24 cellular contexts compared by ENCODE assay signal in genomic region chr7:47332213-47332612, GRCh38.
DNase-seq lines count a peak whose midpoint lies in the region; ATAC-seq, FAIRE-seq and TF ChIP-seq lines count a peak whose summit lies in the region.
"Had no signal": no experiment of that assay in that cellular context is flagged by ENCODE, and none has a peak within 500 bp of the region (broad histone marks: within the 10 kb centered on the region; RNA-seq: fewer than 3 reads in every experiment).

No MANE protein-coding gene starts in this region.

- POLR2A ChIA-PET in PC-3 (lab: Charles Lee; ENCODE audit: unreplicated experiment), result no interaction called here

- H4K20me1 ChIP-seq in PC-3 (ENCODE audit: low read length), result no peaks in the 10 kb centered on the region

- H3F3A ChIP-seq in PC-3 (ENCODE audit: low read length, unreplicated experiment), result no peaks in the 10 kb centered on the region

- no peaks in the 10 kb centered on the region for H3K27me3 ChIP-seq in H7 (ENCODE audit: control insufficient read depth, insufficient read depth, low read length)
- H3K27me3 ChIP-seq in PC-3 (ENCODE audit: low read length), result no peaks in the 10 kb centered on the region
- H3K27me3 ChIP-seq: Peyer's patch, tibial nerve had no signal

- ATAC-seq in activated naive CD4-positive, alpha-beta T cell treated with anti-CD3 and anti-CD28 coated beads, Interleukin-2, amount 50 U/mL, for 72 hours, result no peak
- ATAC-seq in PC-3, result no peak
- no peak for ATAC-seq in HG03432 (IDR thresholded peaks at IDR 0.05; ENCODE audit: unreplicated experiment)
- ATAC-seq in HG02763 (IDR thresholded peaks at IDR 0.05; ENCODE audit: unreplicated experiment), result no peak
- ATAC-seq: esophagus mucosa, left lobe of liver had no signal

- H3K4me3 ChIP-seq in H7 (ENCODE audit: insufficient read depth, low read depth, low read length) (no peak overlapping the region), kidney (ENCODE audit: low read length in 2 of 2) (no peak overlapping the region), PC-3 (ENCODE audit: low read length) (no peak overlapping the region)
- H3K4me3 ChIP-seq: Peyer's patch, tibial nerve had no signal

- no peak overlapping the region for H3K4me3 Mint-ChIP-seq in brain
- no peak overlapping the region for H3K4me3 Mint-ChIP-seq in osteocyte (ENCODE audit: unreplicated experiment)
- H3K4me3 Mint-ChIP-seq: activated naive CD8-positive, alpha-beta T cell; activated T-helper 1 cell treated with anti-CD3 and anti-CD28 coated beads, Interleukin-12 subunit alpha, Interleukin-12 subunit beta, Interleukin-2, Interleukin-4 antibody, amounts not matched to agents 30 ng/mL and 10 ng/mL and 1 ng/mL, durations not matched to agents 14 hours and 24 hours and 36 hours; stimulated activated naive CD8-positive, alpha-beta T cell treated with anti-CD3 and anti-CD28 coated beads, Interleukin-15, Interleukin-2, amounts not matched to agents 100 ng/mL and 50 ng/mL, for 24 hours; T-helper 1 cell treated with Interleukin-12 subunit alpha and Interleukin-12 subunit beta and Interleukin-4 antibody, amounts not matched to agents 30 μg/mL and 1 μg/mL, for 36 hours had no signal

- TF ChIP-seq CTCF in brain (conservative IDR thresholded peaks at IDR 0.05) (no peak), kidney (IDR thresholded peaks at IDR 0.05; ENCODE audit: borderline replicate concordance, extremely low read depth, insufficient read depth) (no peak), osteocyte (IDR thresholded peaks at IDR 0.05) (no peak), PC-3 (conservative IDR thresholded peaks at IDR 0.05; ENCODE audit: low read depth, low read length) (no peak)

- H3K36me3 Mint-ChIP-seq in brain (peaks cover 10% of the 10 kb centered on the region), osteocyte (ENCODE audit: unreplicated experiment) (peaks cover 8% of the 10 kb centered on the region)
- no peaks in the 10 kb centered on the region for H3K36me3 Mint-ChIP-seq in activated naive CD4-positive, alpha-beta T cell treated with anti-CD3 and anti-CD28 coated beads, Interleukin-2, amount 50 U/mL, for 72 hours
- H3K36me3 Mint-ChIP-seq: activated naive CD8-positive, alpha-beta T cell had no signal

- DNase-seq in H7 (peak; percentile 51), kidney (peak; percentile 70), osteocyte (ENCODE audit: extremely low spot score, unreplicated experiment) (peak; percentile 79), PC-3 (no peak)
- no peak for DNase-seq in activated naive CD4-positive, alpha-beta T cell treated with anti-CD3 and anti-CD28 coated beads, Interleukin-2, amount 50 U/mL, for 72 hours (ENCODE audit: low spot score in 2 of 2)
- DNase-seq: activated CD4-positive, alpha-beta T cell treated with anti-CD3 and anti-CD28 coated beads for 48 hours; DMS79; IMR-90; NCI-H1417; NCI-H510A; NK-92 treated with Interleukin-12 subunit alpha and Interleukin-12 subunit beta, amount 100 ng/mL, for 24 hours; Peyer's patch had no signal

- H3K79me2 ChIP-seq in PC-3 (ENCODE audit: low read length), result no peaks in the 10 kb centered on the region

- H3K4me2 ChIP-seq in PC-3 (ENCODE audit: low read length), result no peak overlapping the region

- no peak for FAIRE-seq in kidney (lab: Jason Lieb, UNC)
- FAIRE-seq: frontal cortex, GM12891 had no signal

- peaks cover 17% of the 10 kb centered on the region for H3K27me3 Mint-ChIP-seq in brain
- no peaks in the 10 kb centered on the region for H3K27me3 Mint-ChIP-seq in osteocyte (ENCODE audit: unreplicated experiment)
- H3K27me3 Mint-ChIP-seq: activated naive CD8-positive, alpha-beta T cell; stimulated activated naive CD8-positive, alpha-beta T cell treated with anti-CD3 and anti-CD28 coated beads, Interleukin-15, Interleukin-2, amounts not matched to agents 100 ng/mL and 50 ng/mL, for 24 hours had no signal

- H3K9me3 ChIP-seq in kidney (ENCODE audit: control insufficient read depth in 1 of 2, low read length in 2 of 2) (no peaks in the 10 kb centered on the region), PC-3 (ENCODE audit: low read length) (no peaks in the 10 kb centered on the region)
- H3K9me3 ChIP-seq: Peyer's patch, tibial nerve had no signal

- no peak overlapping the region for H2AFZ ChIP-seq in PC-3 (ENCODE audit: low read length)

- H3K36me3 ChIP-seq in H7 (replicated peaks; ENCODE audit: control insufficient read depth, insufficient read depth, low read length) (no peaks in the 10 kb centered on the region), kidney (ENCODE audit: control insufficient read depth in 1 of 2, insufficient read depth in 2 of 2, low read length in 2 of 2) (peaks cover 2 to 19% of the 10 kb centered on the region in 2 donors), PC-3 (ENCODE audit: low read depth, low read length) (peaks cover 18% of the 10 kb centered on the region; the same call in 1 of the 2 replicates)

- H3K9me2 ChIP-seq in PC-3 (replicated peaks; ENCODE audit: low read length), result no peaks in the 10 kb centered on the region

- peak overlapping the region in 4 of 5 experiments; percentile 51 to 83 (median 70) for H3K27ac Mint-ChIP-seq in brain
- peak overlapping the region; percentile 85 for H3K27ac Mint-ChIP-seq in osteocyte (ENCODE audit: unreplicated experiment)
- no peak overlapping the region for H3K27ac Mint-ChIP-seq in activated naive CD4-positive, alpha-beta T cell treated with anti-CD3 and anti-CD28 coated beads, Interleukin-2, amount 50 U/mL, for 72 hours
- H3K27ac Mint-ChIP-seq: activated naive CD8-positive, alpha-beta T cell; activated T-helper 1 cell treated with anti-CD3 and anti-CD28 coated beads, Interleukin-12 subunit alpha, Interleukin-12 subunit beta, Interleukin-2, Interleukin-4 antibody, amounts not matched to agents 30 ng/mL and 10 ng/mL and 1 ng/mL, durations not matched to agents 14 hours and 24 hours and 36 hours; stimulated activated naive CD8-positive, alpha-beta T cell treated with anti-CD3 and anti-CD28 coated beads, Interleukin-15, Interleukin-2, amounts not matched to agents 100 ng/mL and 50 ng/mL, for 24 hours; T-helper 1 cell treated with Interleukin-12 subunit alpha and Interleukin-12 subunit beta and Interleukin-4 antibody, amounts not matched to agents 30 μg/mL and 1 μg/mL, for 36 hours had no signal

- BruUV-seq in PC-3 (replicated peaks; lab: Mats Ljungman, UMichigan), result no TSS peak

- H3K4me1 Mint-ChIP-seq in brain (peaks cover 92% of the 10 kb centered on the region), osteocyte (ENCODE audit: unreplicated experiment) (peaks cover 82% of the 10 kb centered on the region)

- H3K4me1 ChIP-seq in kidney (ENCODE audit: control insufficient read depth in 1 of 2, insufficient read depth in 1 of 2, low read depth in 1 of 2, low read length in 2 of 2) (peaks cover 30 to 34% of the 10 kb centered on the region in 2 donors), PC-3 (ENCODE audit: insufficient read depth, low read length) (no peaks in the 10 kb centered on the region)

- CTCF ChIA-PET in PC-3 (lab: Charles Lee), result no interaction called here

- no peak overlapping the region for H3K9ac ChIP-seq in kidney (ENCODE audit: low read length in 2 of 2)
- H3K9ac ChIP-seq in PC-3 (ENCODE audit: low read length), result no peak overlapping the region

- intact Hi-C loops in kidney (cut with DNase I) (no loop called here), PC-3 (cut with micrococcal nuclease) (no loop called here)

- H3K9me3 Mint-ChIP-seq in brain, result peaks cover 0 to 5% (median 0%) of the 10 kb centered on the region in 5 experiments
- H3K9me3 Mint-ChIP-seq in osteocyte (ENCODE audit: unreplicated experiment), result no peaks in the 10 kb centered on the region
- H3K9me3 Mint-ChIP-seq in activated naive CD4-positive, alpha-beta T cell treated with anti-CD3 and anti-CD28 coated beads, Interleukin-2, amount 50 U/mL, for 72 hours, result peaks cover 0 to 3% of the 10 kb centered on the region in 2 donors
- H3K9me3 Mint-ChIP-seq: activated T-helper 1 cell treated with anti-CD3 and anti-CD28 coated beads, Interleukin-12 subunit alpha, Interleukin-12 subunit beta, Interleukin-2, Interleukin-4 antibody, amounts not matched to agents 30 ng/mL and 10 ng/mL and 1 ng/mL, durations not matched to agents 14 hours and 24 hours and 36 hours; stimulated activated naive CD8-positive, alpha-beta T cell treated with anti-CD3 and anti-CD28 coated beads, Interleukin-15, Interleukin-2, amounts not matched to agents 100 ng/mL and 50 ng/mL, for 24 hours; T-helper 1 cell treated with Interleukin-12 subunit alpha and Interleukin-12 subunit beta and Interleukin-4 antibody, amounts not matched to agents 30 μg/mL and 1 μg/mL, for 36 hours had no signal

- no peak overlapping the region for H3K27ac ChIP-seq in kidney (ENCODE audit: low read depth in 2 of 2, low read length in 2 of 2)
- H3K27ac ChIP-seq in PC-3 (ENCODE audit: low read length), result no peak overlapping the region
- H3K27ac ChIP-seq: Peyer's patch had no signal

Comparison
In these comparisons a context has a peak if more than half of its experiments do, and no peak if none do; other contexts are left out.
1. DNase-seq: peak in H7 (single experiment), kidney (single experiment) and osteocyte (single experiment); none in activated naive CD4-positive, alpha-beta T cell treated with anti-CD3 and anti-CD28 coated beads, Interleukin-2, amount 50 U/mL, for 72 hours (0 of 2) and PC-3 (single experiment).
2. H3K27ac Mint-ChIP-seq: peak in brain (4 of 5) and osteocyte (single experiment); none in activated naive CD4-positive, alpha-beta T cell treated with anti-CD3 and anti-CD28 coated beads, Interleukin-2, amount 50 U/mL, for 72 hours (0 of 2).